1 cellular context compared by ENCODE assay signal in the genomic region with DNA sequence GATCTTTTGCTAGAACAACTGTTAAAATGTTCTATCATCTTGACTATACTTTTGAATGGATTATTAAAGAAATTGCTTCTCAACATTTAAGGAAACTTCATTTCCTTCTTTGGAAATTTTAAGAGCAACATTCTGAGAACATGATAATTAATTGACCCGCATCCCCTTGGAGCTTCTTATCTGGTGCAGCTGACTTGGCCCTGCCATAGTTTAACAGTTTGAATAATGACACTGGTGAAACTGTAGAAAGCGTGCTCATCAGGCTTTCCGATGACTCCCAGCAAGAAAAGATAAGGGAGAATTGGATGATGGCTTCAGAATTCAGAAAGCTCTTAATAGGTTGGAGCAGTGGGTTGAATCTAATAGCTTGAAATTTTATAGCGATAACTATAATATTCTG.
A peak's percentile ranks its signal among the peaks of the same experiment; 100 is the strongest.
TF ChIP-seq lines count a peak whose summit lies in the region.

No MANE protein-coding gene starts in this region.

TF ChIP-seq in K562, 482 proteins besides CTCF, POLR2A, EP300 and RAD21 (continued from another document and continues in another):
- TF ChIP-seq MTA3 (IDR thresholded peaks at IDR 0.05; ENCODE audit: borderline replicate concordance) (peak; percentile 39; the same call in 1 of the 2 replicates), HNRNPK (IDR thresholded peaks at IDR 0.05; ENCODE audit: low read depth, low read length, poor library complexity, severe bottlenecking) (no peak), ZNF699 (CRISPR knock-in tag; IDR thresholded peaks at IDR 0.05; ENCODE audit: insufficient replicate concordance) (no peak), MYC (IDR thresholded peaks at IDR 0.05; ENCODE audit: low read depth, low read length) (peak; percentile 84), MYC (CRISPR knock-in tag; IDR thresholded peaks at IDR 0.05; ENCODE audit: borderline replicate concordance, low read depth) (no peak), PHF20 (IDR thresholded peaks at IDR 0.05; ENCODE audit: partially characterized antibody) (no peak), CEBPG (CRISPR knock-in tag; IDR thresholded peaks at IDR 0.05) (no peak), CEBPG (tag; conservative IDR thresholded peaks at IDR 0.05 in 1 of 2, IDR thresholded peaks at IDR 0.05 in 1 of 2) (no peak), PHF8 (IDR thresholded peaks at IDR 0.05; ENCODE audit: borderline replicate concordance, low read length) (no peak), RFX5 (IDR thresholded peaks at IDR 0.05; ENCODE audit: low read depth, low read length) (no peak), PRPF4 (IDR thresholded peaks at IDR 0.05; ENCODE audit: insufficient read depth, low read depth, low read length, poor library complexity, severe bottlenecking) (no peak), TCF7 (IDR thresholded peaks at IDR 0.05; ENCODE audit: borderline replicate concordance) (no peak), ZNF778 (CRISPR knock-in tag; IDR thresholded peaks at IDR 0.05) (no peak), ZNF668 (CRISPR knock-in tag; IDR thresholded peaks at IDR 0.05) (no peak), HDAC3 (IDR thresholded peaks at IDR 0.05; ENCODE audit: borderline replicate concordance, partially characterized antibody) (no peak), SMARCA4 (IDR thresholded peaks at IDR 0.05) (peak; percentile 95), NCOA1 (IDR thresholded peaks at IDR 0.05; ENCODE audit: low read depth) (no peak), ZNF639 (CRISPR knock-in tag; conservative IDR thresholded peaks at IDR 0.05 in 1 of 2, IDR thresholded peaks at IDR 0.05 in 1 of 2) (peak in 1 of 2 experiments; percentile 68; a peak in 2 of 4 replicates), EP400 (IDR thresholded peaks at IDR 0.05) (no peak), SRF (CRISPR knock-in tag; IDR thresholded peaks at IDR 0.05) (peak; percentile 55 to 78; a peak in 2 of 4 replicates), MLLT1 (IDR thresholded peaks at IDR 0.05) (no peak), MBD2 (IDR thresholded peaks at IDR 0.05; ENCODE audit: borderline replicate concordance, low read depth) (peak; percentile 59; the same call in 1 of the 2 replicates), TEAD4 (IDR thresholded peaks at IDR 0.05; ENCODE audit: low read length) (peak; percentile 93), TEAD4 (CRISPR knock-in tag; IDR thresholded peaks at IDR 0.05; ENCODE audit: borderline replicate concordance) (no peak), ZNF696 (CRISPR knock-in tag; conservative IDR thresholded peaks at IDR 0.05) (no peak), BHLHE40 (IDR thresholded peaks at IDR 0.05; ENCODE audit: low read length) (peak; percentile 93), TAF1 (IDR thresholded peaks at IDR 0.05; ENCODE audit: control insufficient read depth, extremely low read depth, insufficient read depth, low read length, severe bottlenecking) (no peak), TRIM25 (IDR thresholded peaks at IDR 0.05; ENCODE audit: borderline replicate concordance) (no peak), ZFX (CRISPR knock-in tag; IDR thresholded peaks at IDR 0.05) (no peak), ARID3B (CRISPR knock-in tag; IDR thresholded peaks at IDR 0.05; ENCODE audit: borderline replicate concordance) (no peak), MYNN (IDR thresholded peaks at IDR 0.05) (peak; percentile 69; the same call in 1 of the 2 replicates), MYNN (CRISPR knock-in tag; IDR thresholded peaks at IDR 0.05) (no peak), NFRKB (IDR thresholded peaks at IDR 0.05; ENCODE audit: low read depth) (no peak), NUFIP1 (IDR thresholded peaks at IDR 0.05; ENCODE audit: partially characterized antibody) (no peak), HLTF (IDR thresholded peaks at IDR 0.05) (no peak), ETV1 (tag; conservative IDR thresholded peaks at IDR 0.05; ENCODE audit: low read depth) (0 out of 2 replicates have a peak, but pooled peaks have one; percentile 16), BDP1 (IDR thresholded peaks at IDR 0.05; ENCODE audit: insufficient read depth, insufficient read length) (no peak), CCNT2 (IDR thresholded peaks at IDR 0.05; ENCODE audit: borderline replicate concordance, extremely low read depth, insufficient read length, low read depth, low read length) (peak; percentile 85), KAT7 (CRISPR knock-in tag; IDR thresholded peaks at IDR 0.05; ENCODE audit: borderline replicate concordance) (no peak)
- TF ChIP-seq, protein P1, sequence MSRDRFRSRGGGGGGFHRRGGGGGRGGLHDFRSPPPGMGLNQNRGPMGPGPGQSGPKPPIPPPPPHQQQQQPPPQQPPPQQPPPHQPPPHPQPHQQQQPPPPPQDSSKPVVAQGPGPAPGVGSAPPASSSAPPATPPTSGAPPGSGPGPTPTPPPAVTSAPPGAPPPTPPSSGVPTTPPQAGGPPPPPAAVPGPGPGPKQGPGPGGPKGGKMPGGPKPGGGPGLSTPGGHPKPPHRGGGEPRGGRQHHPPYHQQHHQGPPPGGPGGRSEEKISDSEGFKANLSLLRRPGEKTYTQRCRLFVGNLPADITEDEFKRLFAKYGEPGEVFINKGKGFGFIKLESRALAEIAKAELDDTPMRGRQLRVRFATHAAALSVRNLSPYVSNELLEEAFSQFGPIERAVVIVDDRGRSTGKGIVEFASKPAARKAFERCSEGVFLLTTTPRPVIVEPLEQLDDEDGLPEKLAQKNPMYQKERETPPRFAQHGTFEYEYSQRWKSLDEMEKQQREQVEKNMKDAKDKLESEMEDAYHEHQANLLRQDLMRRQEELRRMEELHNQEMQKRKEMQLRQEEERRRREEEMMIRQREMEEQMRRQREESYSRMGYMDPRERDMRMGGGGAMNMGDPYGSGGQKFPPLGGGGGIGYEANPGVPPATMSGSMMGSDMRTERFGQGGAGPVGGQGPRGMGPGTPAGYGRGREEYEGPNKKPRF (IDR thresholded peaks at IDR 0.05; ENCODE audit: low read depth, low read length): no peak
- TF ChIP-seq, protein P2, sequence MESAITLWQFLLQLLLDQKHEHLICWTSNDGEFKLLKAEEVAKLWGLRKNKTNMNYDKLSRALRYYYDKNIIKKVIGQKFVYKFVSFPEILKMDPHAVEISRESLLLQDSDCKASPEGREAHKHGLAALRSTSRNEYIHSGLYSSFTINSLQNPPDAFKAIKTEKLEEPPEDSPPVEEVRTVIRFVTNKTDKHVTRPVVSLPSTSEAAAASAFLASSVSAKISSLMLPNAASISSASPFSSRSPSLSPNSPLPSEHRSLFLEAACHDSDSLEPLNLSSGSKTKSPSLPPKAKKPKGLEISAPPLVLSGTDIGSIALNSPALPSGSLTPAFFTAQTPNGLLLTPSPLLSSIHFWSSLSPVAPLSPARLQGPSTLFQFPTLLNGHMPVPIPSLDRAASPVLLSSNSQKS (CRISPR knock-in tag; IDR thresholded peaks at IDR 0.05): no peak
- TF ChIP-seq, protein P3, sequence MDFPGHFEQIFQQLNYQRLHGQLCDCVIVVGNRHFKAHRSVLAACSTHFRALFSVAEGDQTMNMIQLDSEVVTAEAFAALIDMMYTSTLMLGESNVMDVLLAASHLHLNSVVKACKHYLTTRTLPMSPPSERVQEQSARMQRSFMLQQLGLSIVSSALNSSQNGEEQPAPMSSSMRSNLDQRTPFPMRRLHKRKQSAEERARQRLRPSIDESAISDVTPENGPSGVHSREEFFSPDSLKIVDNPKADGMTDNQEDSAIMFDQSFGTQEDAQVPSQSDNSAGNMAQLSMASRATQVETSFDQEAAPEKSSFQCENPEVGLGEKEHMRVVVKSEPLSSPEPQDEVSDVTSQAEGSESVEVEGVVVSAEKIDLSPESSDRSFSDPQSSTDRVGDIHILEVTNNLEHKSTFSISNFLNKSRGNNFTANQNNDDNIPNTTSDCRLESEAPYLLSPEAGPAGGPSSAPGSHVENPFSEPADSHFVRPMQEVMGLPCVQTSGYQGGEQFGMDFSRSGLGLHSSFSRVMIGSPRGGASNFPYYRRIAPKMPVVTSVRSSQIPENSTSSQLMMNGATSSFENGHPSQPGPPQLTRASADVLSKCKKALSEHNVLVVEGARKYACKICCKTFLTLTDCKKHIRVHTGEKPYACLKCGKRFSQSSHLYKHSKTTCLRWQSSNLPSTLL (IDR thresholded peaks at IDR 0.05): no peak
- TF ChIP-seq, protein P4, sequence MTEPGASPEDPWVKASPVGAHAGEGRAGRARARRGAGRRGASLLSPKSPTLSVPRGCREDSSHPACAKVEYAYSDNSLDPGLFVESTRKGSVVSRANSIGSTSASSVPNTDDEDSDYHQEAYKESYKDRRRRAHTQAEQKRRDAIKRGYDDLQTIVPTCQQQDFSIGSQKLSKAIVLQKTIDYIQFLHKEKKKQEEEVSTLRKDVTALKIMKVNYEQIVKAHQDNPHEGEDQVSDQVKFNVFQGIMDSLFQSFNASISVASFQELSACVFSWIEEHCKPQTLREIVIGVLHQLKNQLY (CRISPR knock-in tag; conservative IDR thresholded peaks at IDR 0.05): no peak
- TF ChIP-seq, protein P5, sequence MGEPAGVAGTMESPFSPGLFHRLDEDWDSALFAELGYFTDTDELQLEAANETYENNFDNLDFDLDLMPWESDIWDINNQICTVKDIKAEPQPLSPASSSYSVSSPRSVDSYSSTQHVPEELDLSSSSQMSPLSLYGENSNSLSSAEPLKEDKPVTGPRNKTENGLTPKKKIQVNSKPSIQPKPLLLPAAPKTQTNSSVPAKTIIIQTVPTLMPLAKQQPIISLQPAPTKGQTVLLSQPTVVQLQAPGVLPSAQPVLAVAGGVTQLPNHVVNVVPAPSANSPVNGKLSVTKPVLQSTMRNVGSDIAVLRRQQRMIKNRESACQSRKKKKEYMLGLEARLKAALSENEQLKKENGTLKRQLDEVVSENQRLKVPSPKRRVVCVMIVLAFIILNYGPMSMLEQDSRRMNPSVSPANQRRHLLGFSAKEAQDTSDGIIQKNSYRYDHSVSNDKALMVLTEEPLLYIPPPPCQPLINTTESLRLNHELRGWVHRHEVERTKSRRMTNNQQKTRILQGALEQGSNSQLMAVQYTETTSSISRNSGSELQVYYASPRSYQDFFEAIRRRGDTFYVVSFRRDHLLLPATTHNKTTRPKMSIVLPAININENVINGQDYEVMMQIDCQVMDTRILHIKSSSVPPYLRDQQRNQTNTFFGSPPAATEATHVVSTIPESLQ (CRISPR knock-in tag; IDR thresholded peaks at IDR 0.05): no peak
- TF ChIP-seq, protein P6, sequence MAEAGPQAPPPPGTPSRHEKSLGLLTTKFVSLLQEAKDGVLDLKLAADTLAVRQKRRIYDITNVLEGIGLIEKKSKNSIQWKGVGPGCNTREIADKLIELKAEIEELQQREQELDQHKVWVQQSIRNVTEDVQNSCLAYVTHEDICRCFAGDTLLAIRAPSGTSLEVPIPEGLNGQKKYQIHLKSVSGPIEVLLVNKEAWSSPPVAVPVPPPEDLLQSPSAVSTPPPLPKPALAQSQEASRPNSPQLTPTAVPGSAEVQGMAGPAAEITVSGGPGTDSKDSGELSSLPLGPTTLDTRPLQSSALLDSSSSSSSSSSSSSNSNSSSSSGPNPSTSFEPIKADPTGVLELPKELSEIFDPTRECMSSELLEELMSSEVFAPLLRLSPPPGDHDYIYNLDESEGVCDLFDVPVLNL (CRISPR knock-in tag; IDR thresholded peaks at IDR 0.05; ENCODE audit: low read depth): no peak
- TF ChIP-seq, protein P7, sequence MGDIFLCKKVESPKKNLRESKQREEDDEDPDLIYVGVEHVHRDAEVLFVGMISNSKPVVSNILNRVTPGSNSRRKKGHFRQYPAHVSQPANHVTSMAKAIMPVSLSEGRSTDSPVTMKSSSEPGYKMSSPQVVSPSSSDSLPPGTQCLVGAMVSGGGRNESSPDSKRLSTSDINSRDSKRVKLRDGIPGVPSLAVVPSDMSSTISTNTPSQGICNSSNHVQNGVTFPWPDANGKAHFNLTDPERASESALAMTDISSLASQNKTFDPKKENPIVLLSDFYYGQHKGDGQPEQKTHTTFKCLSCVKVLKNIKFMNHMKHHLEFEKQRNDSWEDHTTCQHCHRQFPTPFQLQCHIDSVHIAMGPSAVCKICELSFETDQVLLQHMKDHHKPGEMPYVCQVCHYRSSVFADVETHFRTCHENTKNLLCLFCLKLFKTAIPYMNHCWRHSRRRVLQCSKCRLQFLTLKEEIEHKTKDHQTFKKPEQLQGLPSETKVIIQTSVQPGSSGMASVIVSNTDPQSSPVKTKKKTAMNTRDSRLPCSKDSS (IDR thresholded peaks at IDR 0.05; ENCODE audit: low read depth, partially characterized antibody): no peak
